ENCODE assay signal across 25 cellular contexts in genomic region chr2:121625953-121626352, GRCh38. TPM values are rescaled to one million over a fixed set of nuclear protein-coding genes. Genes with fewer than 3 reads are reported as not detected.
DNase-seq lines count a peak whose midpoint lies in the region; ATAC-seq, FAIRE-seq and TF ChIP-seq lines count a peak whose summit lies in the region.
"Had no signal": no experiment of that assay in that cellular context is flagged by ENCODE, and none has a peak within 500 bp of the region (broad histone marks: within the 10 kb centered on the region; RNA-seq: fewer than 3 reads in every experiment).

No MANE protein-coding gene starts in this region.

- intact Hi-C loops in psoas muscle (cut with DNase I) (no loop called here), head of caudate nucleus (cut with DNase I) (no loop called here)

- TF ChIP-seq CTCF in psoas muscle (IDR thresholded peaks at IDR 0.05), result no peak

- peaks cover 4 to 7% of the 10 kb centered on the region in 2 donors for H3K36me3 Mint-ChIP-seq in activated T-cell treated with anti-CD3 and anti-CD28 coated beads, Interleukin-2, amount 50 U/mL, for 72 hours (ENCODE audit: insufficient read depth in 2 of 2)
- peaks cover 25% of the 10 kb centered on the region for H3K36me3 Mint-ChIP-seq in activated T-cell treated with anti-CD3 and anti-CD28 coated beads, Interleukin-2, amount 50 U/mL, for 24 hours (ENCODE audit: low read depth)

- peaks cover 28% of the 10 kb centered on the region for H3K4me1 ChIP-seq in adipocyte (ENCODE audit: control insufficient read depth, insufficient read depth, low read length)
- peaks cover 41% of the 10 kb centered on the region for H3K4me1 ChIP-seq in psoas muscle

- H3K4me3 ChIP-seq in adipocyte (ENCODE audit: low read length), result no peak overlapping the region
- H3K4me3 ChIP-seq in psoas muscle, result no peak overlapping the region
- H3K4me3 ChIP-seq: SK-N-MC had no signal

- peaks cover 2% of the 10 kb centered on the region in 2 donors for H3K9me3 Mint-ChIP-seq in activated T-cell treated with anti-CD3 and anti-CD28 coated beads, Interleukin-2, amount 50 U/mL, for 72 hours
- no peaks in the 10 kb centered on the region for H3K9me3 Mint-ChIP-seq in activated T-cell treated with anti-CD3 and anti-CD28 coated beads, Interleukin-2, amount 50 U/mL, for 24 hours

- H3K4me3 Mint-ChIP-seq in activated T-cell treated with anti-CD3 and anti-CD28 coated beads, Interleukin-2, amount 50 U/mL, for 72 hours, result no peak overlapping the region
- no peak overlapping the region for H3K4me3 Mint-ChIP-seq in activated T-cell treated with anti-CD3 and anti-CD28 coated beads, Interleukin-2, amount 50 U/mL, for 24 hours
- H3K4me3 Mint-ChIP-seq: IgD-negative memory B cell had no signal

- no peak for ATAC-seq in activated T-cell treated with anti-CD3 and anti-CD28 coated beads, Interleukin-2, amount 50 U/mL, for 72 hours (replicated peaks in 1 of 2)
- ATAC-seq in psoas muscle (peak; percentile 47 to 75 (median 72)), GM21717 (IDR thresholded peaks at IDR 0.05; ENCODE audit: unreplicated experiment) (no peak)
- ATAC-seq: Right ventricle myocardium inferior had no signal

- peak overlapping the region; percentile 69 for H3K27ac ChIP-seq in psoas muscle
- H3K27ac ChIP-seq: 22Rv1, C4-2B, SK-N-MC had no signal

- peak overlapping the region; percentile 28 for H3K27ac Mint-ChIP-seq in activated T-cell treated with anti-CD3 and anti-CD28 coated beads, Interleukin-2, amount 50 U/mL, for 72 hours
- no peak overlapping the region for H3K27ac Mint-ChIP-seq in activated T-cell treated with anti-CD3 and anti-CD28 coated beads, Interleukin-2, amount 50 U/mL, for 24 hours

- peak overlapping the region; percentile 70 for H3K9ac ChIP-seq in adipocyte (ENCODE audit: low read length)

- no peaks in the 10 kb centered on the region for H3K27me3 ChIP-seq in adipocyte (replicated peaks; ENCODE audit: control insufficient read depth, insufficient read depth, low read length)
- H3K27me3 ChIP-seq in psoas muscle (ENCODE audit: insufficient read depth in 3 of 3, low read length in 2 of 3), result no peaks in the 10 kb centered on the region

- peaks cover 17% of the 10 kb centered on the region for H3K4me1 Mint-ChIP-seq in activated T-cell treated with anti-CD3 and anti-CD28 coated beads, Interleukin-2, amount 50 U/mL, for 72 hours (ENCODE audit: low read depth)
- H3K4me1 Mint-ChIP-seq in activated T-cell treated with anti-CD3 and anti-CD28 coated beads, Interleukin-2, amount 50 U/mL, for 24 hours (ENCODE audit: low read depth), result peaks cover 30% of the 10 kb centered on the region

- H3K27me3 Mint-ChIP-seq in activated T-cell treated with anti-CD3 and anti-CD28 coated beads, Interleukin-2, amount 50 U/mL, for 72 hours (ENCODE audit: low read depth), result no peaks in the 10 kb centered on the region
- no peaks in the 10 kb centered on the region for H3K27me3 Mint-ChIP-seq in activated T-cell treated with anti-CD3 and anti-CD28 coated beads, Interleukin-2, amount 50 U/mL, for 24 hours
- H3K27me3 Mint-ChIP-seq: IgD-negative memory B cell had no signal

- peaks cover 6% of the 10 kb centered on the region for H3K9me3 ChIP-seq in adipocyte (ENCODE audit: control insufficient read depth, low read length)
- no peaks in the 10 kb centered on the region for H3K9me3 ChIP-seq in psoas muscle

- no peak for DNase-seq in activated T-cell treated with anti-CD3 and anti-CD28 coated beads, Interleukin-2, amount 50 U/mL, for 72 hours
- DNase-seq in activated T-cell treated with anti-CD3 and anti-CD28 coated beads, Interleukin-2, amount 50 U/mL, for 24 hours, result no peak
- DNase-seq in NCI-H2171 treated with DMSO at 0.1 percent for 48 hours (lab: John Stamatoyannopoulos, UW) (peak; percentile 98), adipocyte (ENCODE audit: low read depth) (no peak), psoas muscle (no peak), head of caudate nucleus (no peak), GM19239 (ENCODE audit: insufficient read length, low spot score) (no peak)
- DNase-seq: AML-193; DND-41; HCEC 1CT; Karpas-422; NCI-H1092 treated with DMSO at 0.1 percent for 48 hours; NCI-H146; NCI-H2029 treated with DMSO at 0.1 percent for 48 hours; NCI-H2227 treated with DMSO at 0.1 percent for 48 hours; NCI-H510A treated with DMSO at 0.1 percent for 48 hours; NK-92 treated with Interleukin-12 subunit alpha and Interleukin-12 subunit beta, amount 100 ng/mL, for 24 hours had no signal

- no peak for FAIRE-seq in GM19239 (lab: Jason Lieb, UNC)
- FAIRE-seq: HTR-8/SVneo, RCC 7860 had no signal

- H3K36me3 ChIP-seq in adipocyte (ENCODE audit: control insufficient read depth, insufficient read depth, low read length, severe bottlenecking) (peaks cover 4% of the 10 kb centered on the region), psoas muscle (ENCODE audit: insufficient read depth in 1 of 2, low read depth in 1 of 2) (no peaks in the 10 kb centered on the region)

- WGBS in psoas muscle, 3 donors, result 56 to 66% (median 60%) methylated on average over 3 of the region's 3 CpGs

RNA-seq across cellular contexts. Expression of gene CLASP1, which starts 23.3 kb away (rescaled TPM):
- total RNA-seq in activated T-cell treated with anti-CD3 and anti-CD28 coated beads, Interleukin-2, amount 50 U/mL, for 72 hours, result 100 to 1,000 TPM in 1 of 2 donors, 10 to 100 TPM in 1; 95.1 to 121 TPM
- 10 to 100 TPM; 38.8 to 60.7 (median 50.4) TPM for total RNA-seq in psoas muscle
- 10 to 100 TPM; 11.6 to 27.3 (median 12.3) TPM for polyA plus RNA-seq in psoas muscle

Comparison
In these comparisons a context has a peak if more than half of its experiments do, and no peak if none do; other contexts are left out.
1. ATAC-seq: peak in psoas muscle (4 of 4); none in activated T-cell treated with anti-CD3 and anti-CD28 coated beads, Interleukin-2, amount 50 U/mL, for 72 hours (0 of 2) and GM21717 (single experiment).